In the genomic region with DNA sequence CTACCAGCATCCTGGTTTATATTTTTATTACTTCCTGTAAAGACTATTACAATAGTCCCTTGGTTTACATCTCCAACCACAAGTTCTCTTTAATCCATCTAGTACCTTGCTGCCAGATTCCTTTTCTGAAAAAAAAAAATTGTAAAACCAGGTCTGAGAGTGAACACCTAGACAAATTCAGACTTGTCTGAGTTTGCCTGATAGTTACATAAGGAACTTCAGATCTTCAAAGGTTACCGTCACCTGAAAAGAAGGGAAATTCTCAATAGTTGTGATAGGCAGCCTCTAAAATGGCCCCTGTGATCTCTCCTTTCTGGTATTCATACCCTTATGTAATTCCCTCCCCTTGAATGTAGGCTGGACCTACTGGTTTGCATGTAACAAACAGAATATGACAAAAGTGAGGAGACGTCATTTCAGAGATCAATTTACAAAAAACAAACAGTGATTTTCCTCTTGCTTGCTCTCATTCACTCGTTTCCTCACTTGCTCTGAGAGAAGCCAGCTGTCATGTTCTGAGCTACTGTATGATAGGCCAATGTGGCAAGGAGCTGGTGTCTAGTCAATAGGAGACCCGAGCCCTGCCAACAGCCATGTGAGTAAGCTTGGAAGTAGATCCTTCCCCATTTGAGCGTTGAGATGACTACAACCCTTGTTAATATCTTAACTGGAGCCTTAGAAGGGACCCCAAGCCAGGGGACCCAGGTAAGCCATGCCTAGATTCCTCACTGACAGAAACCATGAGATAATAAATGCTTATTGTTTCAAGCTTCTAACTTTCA, we compare ENCODE assay signal across 28 cellular contexts.
DNase-seq lines count a peak whose midpoint lies in the region; ATAC-seq, FAIRE-seq and TF ChIP-seq lines count a peak whose summit lies in the region.
"Had no signal": no experiment of that assay in that cellular context is flagged by ENCODE, and none has a peak within 500 bp of the region (broad histone marks: within the 10 kb centered on the region; RNA-seq: fewer than 3 reads in every experiment).

No MANE protein-coding gene starts in this region.

- no peaks in the 10 kb centered on the region for H4K20me1 ChIP-seq in HepG2 (ENCODE audit: insufficient read depth, low read length)

- H3K27me3 Mint-ChIP-seq in CD14-positive monocyte (ENCODE audit: low read depth in 3 of 3) = peaks cover 0 to 4% (median 1%) of the 10 kb centered on the region in 3 donors

- in situ Hi-C loops in HepG2 (cut with HindIII; ENCODE audit: extremely low pct_ligation_motif_present, low pct_unique_long_range_greater_than_20kb) = no loop called here

- no peaks in the 10 kb centered on the region for H3K9me3 ChIP-seq in HepG2 (ENCODE audit: low read length)
- H3K9me3 ChIP-seq: adrenal gland, ovary, spleen, thoracic aorta had no signal

- no TSS peak for BruUV-seq in HepG2 (replicated peaks; lab: Mats Ljungman, UMichigan)

- no peak overlapping the region for H3K4me3 ChIP-seq in HepG2 (replicated peaks in 1 of 3; ENCODE audit: insufficient read depth in 1 of 3, low read depth in 2 of 3, low read length in 3 of 3)
- H3K4me3 ChIP-seq: adrenal gland, GM23248, ovary, spleen, thoracic aorta had no signal

- TF ChIP-seq CTCF in HepG2 (CRISPR knock-in tag; IDR thresholded peaks at IDR 0.05) = no peak
- TF ChIP-seq CTCF in CD14-positive monocyte (IDR thresholded peaks at IDR 0.05) = no peak

- H3K36me3 Mint-ChIP-seq in stimulated activated effector memory CD8-positive, alpha-beta T cell treated with anti-CD3 and anti-CD28 coated beads, Interleukin-12 subunit alpha, Interleukin-12 subunit beta, amount 100 ng/mL, for 72 hours = no peaks in the 10 kb centered on the region
- H3K36me3 Mint-ChIP-seq in CD14-positive monocyte = no peaks in the 10 kb centered on the region

- H3K27me3 ChIP-seq in HepG2 (ENCODE audit: control insufficient read depth in 1 of 2, insufficient read depth in 2 of 2, low read length in 2 of 2) = no peaks in the 10 kb centered on the region; a peak in 1 of 5 replicates
- H3K27me3 ChIP-seq: adrenal gland, brain microvascular endothelial cell, ovary, spleen had no signal

- no peak overlapping the region for H3K9ac ChIP-seq in HepG2 (ENCODE audit: insufficient read depth, low read depth, low read length)
- H3K9ac ChIP-seq: GM23248 had no signal

- H3K4me2 ChIP-seq in HepG2 (ENCODE audit: low read depth, low read length) = no peak overlapping the region

- no peaks in the 10 kb centered on the region for H3K4me1 Mint-ChIP-seq in stimulated activated effector memory CD8-positive, alpha-beta T cell treated with anti-CD3 and anti-CD28 coated beads, Interleukin-12 subunit alpha, Interleukin-12 subunit beta, amount 100 ng/mL, for 72 hours
- H3K4me1 Mint-ChIP-seq in CD14-positive monocyte = no peaks in the 10 kb centered on the region
- H3K4me1 Mint-ChIP-seq: activated CD4-positive, alpha-beta T cell treated with anti-CD3 and anti-CD28 coated beads for 36 hours had no signal

- no peak overlapping the region for H3K4me3 Mint-ChIP-seq in stimulated activated effector memory CD8-positive, alpha-beta T cell treated with anti-CD3 and anti-CD28 coated beads, Interleukin-12 subunit alpha, Interleukin-12 subunit beta, amount 100 ng/mL, for 72 hours
- H3K4me3 Mint-ChIP-seq in CD14-positive monocyte = no peak overlapping the region
- H3K4me3 Mint-ChIP-seq: activated CD4-positive, alpha-beta T cell treated with anti-CD3 and anti-CD28 coated beads for 36 hours; activated T-cell treated with anti-CD3 and anti-CD28 coated beads, Interleukin-2, amount 50 U/mL, for 4 hours; CD4-positive, alpha-beta T cell; HFFc6; nephron; T-helper 1 cell treated with Interleukin-12 subunit alpha and Interleukin-12 subunit beta and Interleukin-4 antibody, amounts not matched to agents 30 μg/mL and 1 μg/mL, for 36 hours had no signal

- TF ChIP-seq EP300 in HepG2 (IDR thresholded peaks at IDR 0.05; ENCODE audit: low read depth in 2 of 2, low read length in 2 of 2) = no peak
- no peak for TF ChIP-seq EP300 in HepG2 (CRISPR knock-in tag; IDR thresholded peaks at IDR 0.05; ENCODE audit: borderline replicate concordance)

- peak; percentile 36 for DNase-seq in LoVo (ENCODE audit: low spot score)
- peak; percentile 81 for DNase-seq in epithelial cell of prostate (ENCODE audit: low read depth, low spot score)
- DNase-seq in stimulated activated effector memory CD8-positive, alpha-beta T cell treated with anti-CD3 and anti-CD28 coated beads, Interleukin-12 subunit alpha, Interleukin-12 subunit beta, amount 100 ng/mL, for 72 hours (ENCODE audit: low spot score in 2 of 2) = no peak
- DNase-seq in HepG2 (ENCODE audit: low spot score) = no peak
- DNase-seq in CD14-positive monocyte (ENCODE audit: low spot score) = no peak
- no peak for DNase-seq in AG20443 (ENCODE audit: low spot score)
- DNase-seq: activated CD4-positive, alpha-beta T cell treated with anti-CD3 and anti-CD28 coated beads for 36 hours; activated T-cell treated with anti-CD3 and anti-CD28 coated beads, Interleukin-2, amount 50 U/mL, for 4 hours; adrenal gland; brain microvascular endothelial cell; CD4-positive, alpha-beta T cell; effector CD4-positive, alpha-beta T cell; GDM1; GM23248; HFFc6; Kasumi-1; kidney; NCI-H1092; NCI-H446 treated with DMSO at 0.1 percent for 48 hours; ovary; spleen; stimulated activated CD4-positive, alpha-beta T cell treated with anti-CD3 and anti-CD28 coated beads, Interleukin-4, amount 100 ng/mL, for 24 hours; stimulated activated naive CD4-positive, alpha-beta T cell treated with Interleukin-2 at 50 U/mL for 16 hours had no signal

- no peaks in the 10 kb centered on the region for H3K36me3 ChIP-seq in HepG2 (replicated peaks in 1 of 2; ENCODE audit: control insufficient read depth in 1 of 2, insufficient read depth in 2 of 2, low read length in 2 of 2)
- H3K36me3 ChIP-seq: adrenal gland, brain microvascular endothelial cell, ovary, spleen, thoracic aorta had no signal

- CTCF ChIA-PET in HepG2 (lab: Yijun Ruan, JAX; ENCODE audit: low intra/inter-chr PET ratio, low total read pairs) = no interaction called here

- no peaks in the 10 kb centered on the region for H3K79me2 ChIP-seq in HepG2 (ENCODE audit: insufficient read depth, low read length)

- no peak overlapping the region for H2AFZ ChIP-seq in HepG2 (ENCODE audit: low read length)
- H2AFZ ChIP-seq: GM23248 had no signal

- no peak for FAIRE-seq in HepG2 (lab: Jason Lieb, UNC)
- FAIRE-seq: GM18507, kidney had no signal

- H3K9me3 Mint-ChIP-seq in stimulated activated effector memory CD8-positive, alpha-beta T cell treated with anti-CD3 and anti-CD28 coated beads, Interleukin-12 subunit alpha, Interleukin-12 subunit beta, amount 100 ng/mL, for 72 hours = no peaks in the 10 kb centered on the region
- H3K9me3 Mint-ChIP-seq in CD14-positive monocyte = peaks cover 0 to 3% (median 1%) of the 10 kb centered on the region in 7 donors
- H3K9me3 Mint-ChIP-seq: activated T-cell treated with anti-CD3 and anti-CD28 coated beads, Interleukin-2, amount 50 U/mL, for 4 hours; CD4-positive, alpha-beta T cell; nephron had no signal

- ATAC-seq in HG02884 (IDR thresholded peaks at IDR 0.05; ENCODE audit: unreplicated experiment) (peak; percentile 78), HepG2 (no peak)
- ATAC-seq in stimulated activated effector memory CD8-positive, alpha-beta T cell treated with anti-CD3 and anti-CD28 coated beads, Interleukin-12 subunit alpha, Interleukin-12 subunit beta, amount 100 ng/mL, for 72 hours = peak; percentile 28
- ATAC-seq: activated CD4-positive, alpha-beta T cell treated with anti-CD3 and anti-CD28 coated beads for 36 hours; activated T-cell treated with anti-CD3 and anti-CD28 coated beads, Interleukin-2, amount 50 U/mL, for 4 hours had no signal

- WGBS in HepG2 (ENCODE audit: low lambda C conversion rate) = 1% methylated on average over 4 of the region's 5 CpGs

- H3K27ac ChIP-seq in epithelial cell of prostate (peak overlapping the region; percentile 82), HepG2 (ENCODE audit: extremely low read length, insufficient read depth, low read length) (no peak overlapping the region)
- H3K27ac ChIP-seq: adrenal gland, brain microvascular endothelial cell, GM23248, ovary, thoracic aorta had no signal

- intact Hi-C loops in HepG2 (cut with micrococcal nuclease; ENCODE audit: unreplicated experiment) = no loop called here
- intact Hi-C loops in CD14-positive monocyte (cut with micrococcal nuclease) = no loop called here

- H3K4me1 ChIP-seq in HepG2 (ENCODE audit: insufficient read depth, low read length) = peaks cover 6% of the 10 kb centered on the region; the same call in 1 of the 2 replicates
- H3K4me1 ChIP-seq: adrenal gland, spleen had no signal

- TF ChIP-seq POLR2A in HepG2 (IDR thresholded peaks at IDR 0.05; ENCODE audit: insufficient read depth in 1 of 2, low read depth in 2 of 2, low read length in 2 of 2) = no peak

- H3K27ac Mint-ChIP-seq in stimulated activated effector memory CD8-positive, alpha-beta T cell treated with anti-CD3 and anti-CD28 coated beads, Interleukin-12 subunit alpha, Interleukin-12 subunit beta, amount 100 ng/mL, for 72 hours = no peak overlapping the region
- no peak overlapping the region for H3K27ac Mint-ChIP-seq in CD14-positive monocyte
- H3K27ac Mint-ChIP-seq: activated CD4-positive, alpha-beta T cell treated with anti-CD3 and anti-CD28 coated beads for 36 hours; CD4-positive, alpha-beta T cell; HFFc6; T-helper 1 cell treated with Interleukin-12 subunit alpha and Interleukin-12 subunit beta and Interleukin-4 antibody, amounts not matched to agents 30 μg/mL and 1 μg/mL, for 36 hours had no signal

- POLR2A ChIA-PET in HepG2 (lab: Yijun Ruan, JAX) = no interaction called here

- no peak for TF ChIP-seq RAD21 in HepG2 (CRISPR knock-in tag; IDR thresholded peaks at IDR 0.05)

TF ChIP-seq in HepG2, 621 proteins besides CTCF, POLR2A, EP300 and RAD21 (continues in another document):
- no peak for TF ChIP-seq SMYD3 (CRISPR knock-in tag; IDR thresholded peaks at IDR 0.05)
- TF ChIP-seq, protein P1, sequence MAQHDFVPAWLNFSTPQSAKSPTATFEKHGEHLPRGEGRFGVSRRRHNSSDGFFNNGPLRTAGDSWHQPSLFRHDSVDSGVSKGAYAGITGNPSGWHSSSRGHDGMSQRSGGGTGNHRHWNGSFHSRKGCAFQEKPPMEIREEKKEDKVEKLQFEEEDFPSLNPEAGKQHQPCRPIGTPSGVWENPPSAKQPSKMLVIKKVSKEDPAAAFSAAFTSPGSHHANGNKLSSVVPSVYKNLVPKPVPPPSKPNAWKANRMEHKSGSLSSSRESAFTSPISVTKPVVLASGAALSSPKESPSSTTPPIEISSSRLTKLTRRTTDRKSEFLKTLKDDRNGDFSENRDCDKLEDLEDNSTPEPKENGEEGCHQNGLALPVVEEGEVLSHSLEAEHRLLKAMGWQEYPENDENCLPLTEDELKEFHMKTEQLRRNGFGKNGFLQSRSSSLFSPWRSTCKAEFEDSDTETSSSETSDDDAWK (CRISPR knock-in tag; IDR thresholded peaks at IDR 0.05) = no peak

Comparison
In these comparisons a context has a peak if more than half of its experiments do, and no peak if none do; other contexts are left out.
1. DNase-seq: peak in LoVo (single experiment) and epithelial cell of prostate (single experiment); none in stimulated activated effector memory CD8-positive, alpha-beta T cell treated with anti-CD3 and anti-CD28 coated beads, Interleukin-12 subunit alpha, Interleukin-12 subunit beta, amount 100 ng/mL, for 72 hours (0 of 2), HepG2 (single experiment), CD14-positive monocyte (single experiment) and AG20443 (single experiment).